In the genomic region with DNA sequence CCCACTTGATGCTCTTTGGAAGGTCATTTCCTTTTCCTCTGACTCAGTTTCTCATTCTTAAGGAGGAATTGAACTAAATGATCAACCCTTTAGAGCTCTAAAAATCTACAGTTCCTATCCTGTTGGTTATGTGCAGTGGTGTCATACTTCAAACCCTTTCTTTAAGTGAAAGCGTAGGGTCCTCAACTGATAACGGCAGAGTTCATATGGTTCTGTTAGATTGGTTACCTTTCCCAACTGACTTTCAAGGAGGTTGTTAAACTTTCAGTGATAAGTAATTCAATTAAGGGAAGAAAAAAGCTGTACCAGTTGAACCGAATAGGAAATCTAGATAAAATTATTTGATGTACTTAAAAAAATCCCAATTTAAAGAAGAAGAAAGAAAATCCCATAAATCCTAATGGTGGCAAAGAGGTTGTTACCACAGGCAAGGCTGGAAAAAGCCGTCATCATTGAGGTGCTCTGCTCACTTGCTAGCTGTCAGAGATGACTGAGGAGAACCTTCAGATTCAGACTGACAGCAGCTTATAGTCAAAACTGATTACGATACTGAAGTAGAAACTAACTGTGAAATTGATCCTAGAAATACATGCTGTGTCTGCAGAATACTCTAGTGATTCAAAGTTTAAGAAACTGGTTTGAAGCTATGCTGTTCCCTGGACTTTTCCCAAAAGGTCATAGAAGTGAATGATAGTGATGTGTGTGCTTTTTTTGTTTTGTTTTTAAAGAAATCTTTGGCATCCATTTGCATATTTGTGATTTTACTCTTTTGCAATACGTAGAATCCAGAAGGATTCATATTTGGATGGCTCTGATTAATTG, we compare ENCODE assay signal across 37 cellular contexts.
"Had no signal": no experiment of that assay in that cellular context is flagged by ENCODE, and none has a peak within 500 bp of the region (broad histone marks: within the 10 kb centered on the region; RNA-seq: fewer than 3 reads in every experiment).

No MANE protein-coding gene starts in this region.

- H3K9me3 Mint-ChIP-seq: activated B cell treated with CpG ODN at 0.5 μM for 24 hours; activated CD4-positive, alpha-beta memory T cell treated with anti-CD3 and anti-CD28 coated beads for 36 hours; activated CD4-positive, alpha-beta T cell treated with anti-CD3 and anti-CD28 coated beads, Interleukin-2, amount 10 ng/mL, durations not matched to agents 24 days and 14 days; activated naive CD4-positive, alpha-beta T cell treated with anti-CD3 and anti-CD28 coated beads, Interleukin-2, amount 10 ng/mL, durations not matched to agents 7 days and 5 days; activated naive CD4-positive, alpha-beta T cell treated with anti-CD3 and anti-CD28 coated beads, Interleukin-2, amount 50 U/mL, for 24 hours; activated naive CD8-positive, alpha-beta T cell treated with anti-CD3 and anti-CD28 coated beads, Interleukin-2, amount 10 ng/mL, durations not matched to agents 7 days and 5 days; activated naive CD8-positive, alpha-beta T cell treated with anti-CD3 and anti-CD28 coated beads, Interleukin-2, amount 50 U/mL, for 24 hours; activated T-cell treated with anti-CD3 and anti-CD28 coated beads, Interleukin-2, amount 50 U/mL, for 24 hours; activated T-helper 2 cell treated with anti-CD3 and anti-CD28 coated beads, Interferon-gamma antibody, Interleukin-2, Interleukin-4, amounts not matched to agents 10 μg/mL and 5 μg/mL and 100 μg/mL, durations not matched to agents 14 hours and 24 hours and 36 hours; brain; central memory CD8-positive, alpha-beta T cell; T-helper 1 cell treated with Interleukin-12 subunit alpha and Interleukin-12 subunit beta and Interleukin-4 antibody, amounts not matched to agents 30 μg/mL and 1 μg/mL, for 36 hours; T-helper 2 cell treated with Interferon-gamma antibody and Interleukin-4, amounts not matched to agents 5 μg/mL and 100 μg/mL, for 36 hours had no signal

- H3K27me3 ChIP-seq: ascending aorta, cardiac muscle cell had no signal

- FAIRE-seq: bronchial epithelial cell, TTC549 had no signal

- H3K4me3 ChIP-seq: ascending aorta, cardiac muscle cell had no signal

- H3K27me3 Mint-ChIP-seq: activated B cell treated with CpG ODN at 0.5 μM for 24 hours; activated CD4-positive, alpha-beta memory T cell treated with anti-CD3 and anti-CD28 coated beads for 36 hours; activated CD4-positive, alpha-beta T cell treated with anti-CD3 and anti-CD28 coated beads, Interleukin-2, amount 10 ng/mL, durations not matched to agents 24 days and 14 days; activated CD8-positive, alpha-beta memory T cell treated with anti-CD3 and anti-CD28 coated beads, Interleukin-2, amount 10 ng/mL, durations not matched to agents 7 days and 5 days; activated naive CD4-positive, alpha-beta T cell treated with anti-CD3 and anti-CD28 coated beads, Interleukin-2, amount 10 ng/mL, durations not matched to agents 7 days and 5 days; activated naive CD4-positive, alpha-beta T cell treated with anti-CD3 and anti-CD28 coated beads, Interleukin-2, amount 50 U/mL, for 24 hours; activated naive CD8-positive, alpha-beta T cell; activated naive CD8-positive, alpha-beta T cell treated with anti-CD3 and anti-CD28 coated beads, Interleukin-2, amount 10 ng/mL, durations not matched to agents 7 days and 5 days; activated naive CD8-positive, alpha-beta T cell treated with anti-CD3 and anti-CD28 coated beads, Interleukin-2, amount 50 U/mL, for 24 hours; activated T-cell treated with anti-CD3 and anti-CD28 coated beads, Interleukin-2, amount 50 U/mL, for 24 hours; brain; central memory CD8-positive, alpha-beta T cell had no signal

- DNase-seq: activated B cell treated with CpG ODN at 0.5 μM for 24 hours; activated CD4-positive, alpha-beta memory T cell treated with anti-CD3 and anti-CD28 coated beads for 36 hours; activated CD4-positive, alpha-beta T cell treated with anti-CD3 and anti-CD28 coated beads for 4 hours; activated CD4-positive, alpha-beta T cell treated with anti-CD3 and anti-CD28 coated beads, Interleukin-2, amount 10 ng/mL, durations not matched to agents 24 days and 14 days; activated CD4-positive, alpha-beta T cell treated with anti-CD3 and anti-CD28 coated beads, Interleukin-2, amount 50 U/mL, for 1 hour; activated CD4-positive, alpha-beta T cell treated with anti-CD3 and anti-CD28 coated beads, Interleukin-2, amount 50 U/mL, for 4 hours; activated CD4-positive, CD25-positive, alpha-beta regulatory T cell treated with anti-CD3 and anti-CD28 coated beads, Interleukin-2, amount 50 U/mL, for 72 hours; activated CD8-positive, alpha-beta memory T cell treated with anti-CD3 and anti-CD28 coated beads for 24 hours; activated CD8-positive, alpha-beta memory T cell treated with anti-CD3 and anti-CD28 coated beads, Interleukin-2, amount 10 ng/mL, durations not matched to agents 7 days and 5 days; activated CD8-positive, alpha-beta memory T cell treated with anti-CD3 and anti-CD28 coated beads, Interleukin-2, amount 50 U/mL, for 48 hours; activated CD8-positive, alpha-beta T cell treated with anti-CD3 and anti-CD28 coated beads, Interleukin-2, amount 10 ng/mL, durations not matched to agents 7 days and 5 days; activated effector memory CD4-positive, alpha-beta T cell treated with Interleukin-2 at 50 U/mL for 16 hours; activated gamma-delta T cell; activated naive CD4-positive, alpha-beta T cell treated with anti-CD3 and anti-CD28 coated beads, Interleukin-2, amount 10 ng/mL, durations not matched to agents 7 days and 5 days; activated naive CD4-positive, alpha-beta T cell treated with Interleukin-2 at 50 U/mL for 16 hours; activated naive CD8-positive, alpha-beta T cell treated with anti-CD3 and anti-CD28 coated beads, Interleukin-2, amount 10 ng/mL, durations not matched to agents 7 days and 5 days; activated naive CD8-positive, alpha-beta T cell treated with anti-CD3 and anti-CD28 coated beads, Interleukin-2, amount 50 U/mL, for 24 hours; activated T-cell treated with anti-CD3 and anti-CD28 coated beads, Interleukin-2, amount 50 U/mL, for 24 hours; activated T-cell treated with anti-CD3 and anti-CD28 coated beads, Interleukin-2, amount 50 U/mL, for 48 hours; amygdala; anterior cingulate cortex; caudate nucleus; cerebellar nuclear complex; T-helper 2 cell; T-helper 9 cell had no signal

- H3K9me3 ChIP-seq: ascending aorta had no signal

- H3K4me1 ChIP-seq: ascending aorta had no signal

- H3K4me1 Mint-ChIP-seq: activated CD4-positive, alpha-beta T cell treated with anti-CD3 and anti-CD28 coated beads, Interleukin-2, amount 10 ng/mL, durations not matched to agents 24 days and 14 days; activated naive CD4-positive, alpha-beta T cell treated with anti-CD3 and anti-CD28 coated beads, Interleukin-2, amount 10 ng/mL, durations not matched to agents 7 days and 5 days; activated naive CD4-positive, alpha-beta T cell treated with anti-CD3 and anti-CD28 coated beads, Interleukin-2, amount 50 U/mL, for 24 hours; activated naive CD8-positive, alpha-beta T cell treated with anti-CD3 and anti-CD28 coated beads, Interleukin-2, amount 10 ng/mL, durations not matched to agents 7 days and 5 days; brain; central memory CD8-positive, alpha-beta T cell had no signal

- H3K4me3 Mint-ChIP-seq: activated B cell treated with CpG ODN at 0.5 μM for 24 hours; activated CD4-positive, alpha-beta memory T cell treated with anti-CD3 and anti-CD28 coated beads for 36 hours; activated CD4-positive, alpha-beta T cell treated with anti-CD3 and anti-CD28 coated beads, Interleukin-2, amount 10 ng/mL, durations not matched to agents 24 days and 14 days; activated CD8-positive, alpha-beta memory T cell treated with anti-CD3 and anti-CD28 coated beads, Interleukin-2, amount 10 ng/mL, durations not matched to agents 7 days and 5 days; activated CD8-positive, alpha-beta T cell treated with anti-CD3 and anti-CD28 coated beads, Interleukin-2, amount 10 ng/mL, durations not matched to agents 7 days and 5 days; activated naive CD4-positive, alpha-beta T cell treated with anti-CD3 and anti-CD28 coated beads, Interleukin-2, amount 10 ng/mL, durations not matched to agents 7 days and 5 days; activated naive CD4-positive, alpha-beta T cell treated with anti-CD3 and anti-CD28 coated beads, Interleukin-2, amount 50 U/mL, for 24 hours; activated naive CD8-positive, alpha-beta T cell; activated naive CD8-positive, alpha-beta T cell treated with anti-CD3 and anti-CD28 coated beads, Interleukin-2, amount 10 ng/mL, durations not matched to agents 7 days and 5 days; activated naive CD8-positive, alpha-beta T cell treated with anti-CD3 and anti-CD28 coated beads, Interleukin-2, amount 50 U/mL, for 24 hours; activated T-cell treated with anti-CD3 and anti-CD28 coated beads, Interleukin-2, amount 50 U/mL, for 24 hours; brain; central memory CD8-positive, alpha-beta T cell; T-helper 1 cell treated with Interleukin-12 subunit alpha and Interleukin-12 subunit beta and Interleukin-4 antibody, amounts not matched to agents 30 μg/mL and 1 μg/mL, for 36 hours; T-helper 2 cell treated with Interferon-gamma antibody and Interleukin-4, amounts not matched to agents 5 μg/mL and 100 μg/mL, for 36 hours had no signal

- H3K27ac ChIP-seq: ascending aorta, cardiac muscle cell, VCaP had no signal

- H3K27ac Mint-ChIP-seq: activated B cell treated with CpG ODN at 0.5 μM for 24 hours; activated CD4-positive, alpha-beta memory T cell treated with anti-CD3 and anti-CD28 coated beads for 36 hours; activated CD4-positive, alpha-beta T cell treated with anti-CD3 and anti-CD28 coated beads, Interleukin-2, amount 10 ng/mL, durations not matched to agents 24 days and 14 days; activated CD8-positive, alpha-beta memory T cell treated with anti-CD3 and anti-CD28 coated beads, Interleukin-2, amount 10 ng/mL, durations not matched to agents 7 days and 5 days; activated CD8-positive, alpha-beta T cell treated with anti-CD3 and anti-CD28 coated beads, Interleukin-2, amount 10 ng/mL, durations not matched to agents 7 days and 5 days; activated naive CD4-positive, alpha-beta T cell treated with anti-CD3 and anti-CD28 coated beads, Interleukin-2, amount 10 ng/mL, durations not matched to agents 7 days and 5 days; activated naive CD4-positive, alpha-beta T cell treated with anti-CD3 and anti-CD28 coated beads, Interleukin-2, amount 50 U/mL, for 24 hours; activated naive CD8-positive, alpha-beta T cell; activated naive CD8-positive, alpha-beta T cell treated with anti-CD3 and anti-CD28 coated beads, Interleukin-2, amount 10 ng/mL, durations not matched to agents 7 days and 5 days; activated naive CD8-positive, alpha-beta T cell treated with anti-CD3 and anti-CD28 coated beads, Interleukin-2, amount 50 U/mL, for 24 hours; activated T-cell treated with anti-CD3 and anti-CD28 coated beads, Interleukin-2, amount 50 U/mL, for 24 hours; activated T-helper 2 cell treated with anti-CD3 and anti-CD28 coated beads, Interferon-gamma antibody, Interleukin-2, Interleukin-4, amounts not matched to agents 10 μg/mL and 5 μg/mL and 100 μg/mL, durations not matched to agents 14 hours and 24 hours and 36 hours; brain; T-helper 1 cell treated with Interleukin-12 subunit alpha and Interleukin-12 subunit beta and Interleukin-4 antibody, amounts not matched to agents 30 μg/mL and 1 μg/mL, for 36 hours; T-helper 2 cell treated with Interferon-gamma antibody and Interleukin-4, amounts not matched to agents 5 μg/mL and 100 μg/mL, for 36 hours had no signal
